8 cellular contexts compared by ENCODE assay signal in genomic region chr10:5814110-5815107, GRCh38. TPM values are rescaled to one million over a fixed set of nuclear protein-coding genes. Genes with fewer than 3 reads are reported as not detected.
DNase-seq lines count a peak whose midpoint lies in the region; ATAC-seq and TF ChIP-seq lines count a peak whose summit lies in the region.

No MANE protein-coding gene starts in this region.

- H3K36me3 ChIP-seq in right atrium auricular region (no peaks in the 10 kb centered on the region), parathyroid adenoma (ENCODE audit: control insufficient read depth, insufficient read depth, low read length) (no peaks in the 10 kb centered on the region)

- H3K9ac ChIP-seq in parathyroid adenoma: no peak overlapping the region

- DNase-seq in right atrium auricular region (ENCODE audit: low spot score) (no peak), left cardiac atrium (no peak), RPMI8226 (peak; percentile 79), epithelial cell of proximal tubule (ENCODE audit: low read depth) (no peak), NCI-H345 treated with DMSO at 0.1 percent for 48 hours (lab: John Stamatoyannopoulos, UW; ENCODE audit: unreplicated experiment) (no peak)

- H3K4me1 ChIP-seq in right atrium auricular region (peaks cover 0 to 35% of the 10 kb centered on the region in 2 donors), parathyroid adenoma (peaks cover 12% of the 10 kb centered on the region)

- TF ChIP-seq CTCF in right atrium auricular region (IDR thresholded peaks at IDR 0.05) (no peak), epithelial cell of proximal tubule (conservative IDR thresholded peaks at IDR 0.05; ENCODE audit: low read depth, low read length) (no peak), parathyroid adenoma (IDR thresholded peaks at IDR 0.05) (no peak)

- H3K27ac ChIP-seq in right atrium auricular region (peak overlapping the region; percentile 98 to 99), parathyroid adenoma (peak overlapping the region; percentile 96)

- H2AFZ ChIP-seq in parathyroid adenoma: peak overlapping the region; percentile 99

- no peak for ATAC-seq in left cardiac atrium
- no peak for ATAC-seq in GM19452 (IDR thresholded peaks at IDR 0.05; ENCODE audit: unreplicated experiment)
- no peak for ATAC-seq in HG02571 (IDR thresholded peaks at IDR 0.05; ENCODE audit: unreplicated experiment)

- peaks cover 15% of the 10 kb centered on the region for H3K79me2 ChIP-seq in parathyroid adenoma

- peak overlapping the region; percentile 86 for H3K4me2 ChIP-seq in parathyroid adenoma (ENCODE audit: low read length)

- H3K4me3 ChIP-seq in right atrium auricular region (peak overlapping the region; percentile 87 to 95), epithelial cell of proximal tubule (ENCODE audit: low read depth, low read length) (peak overlapping the region; percentile 86), parathyroid adenoma (ENCODE audit: low read depth, low read length) (peak overlapping the region; percentile 86)

- H3K27me3 ChIP-seq in right atrium auricular region (no peaks in the 10 kb centered on the region), parathyroid adenoma (ENCODE audit: control insufficient read depth, insufficient read depth, low read length) (no peaks in the 10 kb centered on the region)

- H3K9me3 ChIP-seq in right atrium auricular region (no peaks in the 10 kb centered on the region), parathyroid adenoma (ENCODE audit: control insufficient read depth, low read length) (no peaks in the 10 kb centered on the region)

- intact Hi-C loops in left cardiac atrium (cut with DNase I): loop anchor here in 1 of 2 donors (5.0 kb wide), 3 partner anchors 58 to 127 kb away; partner anchors contain the start of gene ANKRD16

RNA-seq across cellular contexts. Expression of gene GDI2, which starts 1.2 kb away (rescaled TPM):
- total RNA-seq in right atrium auricular region (100 to 1,000 TPM; 117 to 124 TPM), left cardiac atrium (100 to 1,000 TPM; 107 to 120 TPM), epithelial cell of proximal tubule (402 and 472 TPM in 2 replicates)
